Comparison of ENCODE assay signal across 17 cellular contexts in genomic region chr1:70536708-70537398, GRCh38.
DNase-seq lines count a peak whose midpoint lies in the region; ATAC-seq lines count a peak whose summit lies in the region.
"Had no signal": no experiment of that assay in that cellular context is flagged by ENCODE, and none has a peak within 500 bp of the region (broad histone marks: within the 10 kb centered on the region; RNA-seq: fewer than 3 reads in every experiment).

No MANE protein-coding gene starts in this region.

- no peaks in the 10 kb centered on the region for H3K36me3 Mint-ChIP-seq in stimulated activated naive B cell treated with anti-CD40 and anti-IgM and Interleukin-4, amounts not matched to agents 10 μg/mL and 1 μg/mL and 100 μg/mL, for 72 hours
- H3K36me3 Mint-ChIP-seq: CD4-positive, alpha-beta memory T cell had no signal

- H3K4me1 ChIP-seq in adipocyte (ENCODE audit: control insufficient read depth, insufficient read depth, low read length), result no peaks in the 10 kb centered on the region

- DNase-seq in EH (ENCODE audit: low read depth), result peak; percentile 1
- peak; percentile 3 for DNase-seq in ELR (ENCODE audit: low read depth)
- DNase-seq in HS-5 (ENCODE audit: low read depth), result peak; percentile 65
- peak; percentile 7 for DNase-seq in adipocyte (ENCODE audit: low read depth)
- DNase-seq in NCI-H446 treated with DMSO at 0.1 percent for 48 hours (lab: John Stamatoyannopoulos, UW), result no peak
- no peak for DNase-seq in stimulated activated naive B cell treated with anti-CD40 and anti-IgM and Interleukin-4, amounts not matched to agents 10 μg/mL and 1 μg/mL and 100 μg/mL, for 72 hours
- DNase-seq in central memory CD4-positive, alpha-beta T cell, result no peak
- DNase-seq: C1 segment of cervical spinal cord; Calu3; CD4-positive, alpha-beta memory T cell; COR-L47; DMS53; DMS79 treated with DMSO at 0.1 percent for 48 hours; GF-D8; GOT3 had no signal

- no peak for ATAC-seq in stimulated activated naive B cell treated with anti-CD40 and anti-IgM and Interleukin-4, amounts not matched to agents 10 μg/mL and 1 μg/mL and 100 μg/mL, for 72 hours (replicated peaks)
- ATAC-seq in HG03378 (IDR thresholded peaks at IDR 0.05; ENCODE audit: unreplicated experiment), result no peak

- H3K36me3 ChIP-seq in adipocyte (ENCODE audit: control insufficient read depth, insufficient read depth, low read length, severe bottlenecking), result no peaks in the 10 kb centered on the region
- H3K36me3 ChIP-seq: HAP-1 had no signal

- no peaks in the 10 kb centered on the region for H3K27me3 ChIP-seq in adipocyte (replicated peaks; ENCODE audit: control insufficient read depth, insufficient read depth, low read length)

- H3K9me3 Mint-ChIP-seq in stimulated activated naive B cell treated with anti-CD40 and anti-IgM and Interleukin-4, amounts not matched to agents 10 μg/mL and 1 μg/mL and 100 μg/mL, for 72 hours, result peaks cover 0 to 3% of the 10 kb centered on the region in 2 donors
- H3K9me3 Mint-ChIP-seq: CD4-positive, alpha-beta memory T cell had no signal

- H3K4me1 Mint-ChIP-seq in stimulated activated naive B cell treated with anti-CD40 and anti-IgM and Interleukin-4, amounts not matched to agents 10 μg/mL and 1 μg/mL and 100 μg/mL, for 72 hours, result no peaks in the 10 kb centered on the region
- H3K4me1 Mint-ChIP-seq: CD4-positive, alpha-beta memory T cell had no signal

- no peak overlapping the region for H3K4me3 Mint-ChIP-seq in stimulated activated naive B cell treated with anti-CD40 and anti-IgM and Interleukin-4, amounts not matched to agents 10 μg/mL and 1 μg/mL and 100 μg/mL, for 72 hours
- H3K4me3 Mint-ChIP-seq: CD4-positive, alpha-beta memory T cell had no signal

- no peaks in the 10 kb centered on the region for H3K9me3 ChIP-seq in adipocyte (ENCODE audit: control insufficient read depth, low read length)
- H3K9me3 ChIP-seq: HAP-1 had no signal

- H3K4me3 ChIP-seq in adipocyte (ENCODE audit: low read length), result no peak overlapping the region
- H3K4me3 ChIP-seq: HAP-1 had no signal

- no peak overlapping the region for H3K27ac Mint-ChIP-seq in stimulated activated naive B cell treated with anti-CD40 and anti-IgM and Interleukin-4, amounts not matched to agents 10 μg/mL and 1 μg/mL and 100 μg/mL, for 72 hours
- H3K27ac Mint-ChIP-seq: CD4-positive, alpha-beta memory T cell had no signal

- peaks cover 4 to 24% of the 10 kb centered on the region in 2 donors for H3K27me3 Mint-ChIP-seq in stimulated activated naive B cell treated with anti-CD40 and anti-IgM and Interleukin-4, amounts not matched to agents 10 μg/mL and 1 μg/mL and 100 μg/mL, for 72 hours

- no peak overlapping the region for H3K9ac ChIP-seq in adipocyte (ENCODE audit: low read length)

Comparison
In these comparisons a context has a peak if more than half of its experiments do, and no peak if none do; other contexts are left out.
1. DNase-seq: peak in EH (single experiment), ELR (single experiment), HS-5 (single experiment) and adipocyte (single experiment); none in NCI-H446 treated with DMSO at 0.1 percent for 48 hours (single experiment), stimulated activated naive B cell treated with anti-CD40 and anti-IgM and Interleukin-4, amounts not matched to agents 10 μg/mL and 1 μg/mL and 100 μg/mL, for 72 hours (single experiment) and central memory CD4-positive, alpha-beta T cell (single experiment).